Comparison of ENCODE assay signal across 3 cellular contexts in genomic region chr5:111995701-111996100, GRCh38.
TF ChIP-seq lines count a peak whose summit lies in the region.

No MANE protein-coding gene starts in this region.

TF ChIP-seq in A549, 52 proteins besides CTCF, POLR2A, EP300 and RAD21:
- TF ChIP-seq KDM5A (IDR thresholded peaks at IDR 0.05), result no peak
- TF ChIP-seq HES2 (IDR thresholded peaks at IDR 0.05), result no peak
- TF ChIP-seq ZC3H11A (IDR thresholded peaks at IDR 0.05), result no peak

TF ChIP-seq in IMR-90, 13 proteins besides CTCF, POLR2A, EP300 and RAD21:
- no peak for TF ChIP-seq MXI1 (IDR thresholded peaks at IDR 0.05; ENCODE audit: borderline replicate concordance, low read depth, low read length)
- no peak for TF ChIP-seq BHLHE40 (IDR thresholded peaks at IDR 0.05; ENCODE audit: low read depth, low read length)
- no peak for TF ChIP-seq MAFK (IDR thresholded peaks at IDR 0.05; ENCODE audit: low read depth, low read length)
- no peak for TF ChIP-seq SMC3 (IDR thresholded peaks at IDR 0.05; ENCODE audit: low read depth, low read length)
- TF ChIP-seq ELK1 (IDR thresholded peaks at IDR 0.05; ENCODE audit: borderline replicate concordance, low read depth, low read length), result no peak
- no peak for TF ChIP-seq CEBPB (IDR thresholded peaks at IDR 0.05; ENCODE audit: low read depth, low read length)
- no peak for TF ChIP-seq CHD1 (IDR thresholded peaks at IDR 0.05; ENCODE audit: low read depth, low read length)
- no peak for TF ChIP-seq USF2 (IDR thresholded peaks at IDR 0.05; ENCODE audit: low read depth, low read length)
- no peak for TF ChIP-seq NFE2L2 (IDR thresholded peaks at IDR 0.05; ENCODE audit: low read depth, low read length)
- TF ChIP-seq RFX5 (IDR thresholded peaks at IDR 0.05; ENCODE audit: low read depth, low read length), result no peak
- no peak for TF ChIP-seq FOS (IDR thresholded peaks at IDR 0.05; ENCODE audit: low read depth, low read length)
- TF ChIP-seq MAZ (IDR thresholded peaks at IDR 0.05; ENCODE audit: borderline replicate concordance, low read depth, low read length), result no peak
- no peak for TF ChIP-seq RCOR1 (IDR thresholded peaks at IDR 0.05; ENCODE audit: insufficient replicate concordance, low read length)
TF ChIP-seq in IMR-90: peak in this region for 0.

TF ChIP-seq in GM12878, 131 proteins besides CTCF, POLR2A, EP300 and RAD21:
- TF ChIP-seq CEBPB (IDR thresholded peaks at IDR 0.05; ENCODE audit: borderline replicate concordance in 1 of 2, low read depth in 2 of 2, low read length in 2 of 2) (no peak), IRF3 (IDR thresholded peaks at IDR 0.05) (no peak), CHD4 (IDR thresholded peaks at IDR 0.05) (no peak), SP1 (IDR thresholded peaks at IDR 0.05; ENCODE audit: low read depth, low read length) (no peak)
- TF ChIP-seq, protein P1, sequence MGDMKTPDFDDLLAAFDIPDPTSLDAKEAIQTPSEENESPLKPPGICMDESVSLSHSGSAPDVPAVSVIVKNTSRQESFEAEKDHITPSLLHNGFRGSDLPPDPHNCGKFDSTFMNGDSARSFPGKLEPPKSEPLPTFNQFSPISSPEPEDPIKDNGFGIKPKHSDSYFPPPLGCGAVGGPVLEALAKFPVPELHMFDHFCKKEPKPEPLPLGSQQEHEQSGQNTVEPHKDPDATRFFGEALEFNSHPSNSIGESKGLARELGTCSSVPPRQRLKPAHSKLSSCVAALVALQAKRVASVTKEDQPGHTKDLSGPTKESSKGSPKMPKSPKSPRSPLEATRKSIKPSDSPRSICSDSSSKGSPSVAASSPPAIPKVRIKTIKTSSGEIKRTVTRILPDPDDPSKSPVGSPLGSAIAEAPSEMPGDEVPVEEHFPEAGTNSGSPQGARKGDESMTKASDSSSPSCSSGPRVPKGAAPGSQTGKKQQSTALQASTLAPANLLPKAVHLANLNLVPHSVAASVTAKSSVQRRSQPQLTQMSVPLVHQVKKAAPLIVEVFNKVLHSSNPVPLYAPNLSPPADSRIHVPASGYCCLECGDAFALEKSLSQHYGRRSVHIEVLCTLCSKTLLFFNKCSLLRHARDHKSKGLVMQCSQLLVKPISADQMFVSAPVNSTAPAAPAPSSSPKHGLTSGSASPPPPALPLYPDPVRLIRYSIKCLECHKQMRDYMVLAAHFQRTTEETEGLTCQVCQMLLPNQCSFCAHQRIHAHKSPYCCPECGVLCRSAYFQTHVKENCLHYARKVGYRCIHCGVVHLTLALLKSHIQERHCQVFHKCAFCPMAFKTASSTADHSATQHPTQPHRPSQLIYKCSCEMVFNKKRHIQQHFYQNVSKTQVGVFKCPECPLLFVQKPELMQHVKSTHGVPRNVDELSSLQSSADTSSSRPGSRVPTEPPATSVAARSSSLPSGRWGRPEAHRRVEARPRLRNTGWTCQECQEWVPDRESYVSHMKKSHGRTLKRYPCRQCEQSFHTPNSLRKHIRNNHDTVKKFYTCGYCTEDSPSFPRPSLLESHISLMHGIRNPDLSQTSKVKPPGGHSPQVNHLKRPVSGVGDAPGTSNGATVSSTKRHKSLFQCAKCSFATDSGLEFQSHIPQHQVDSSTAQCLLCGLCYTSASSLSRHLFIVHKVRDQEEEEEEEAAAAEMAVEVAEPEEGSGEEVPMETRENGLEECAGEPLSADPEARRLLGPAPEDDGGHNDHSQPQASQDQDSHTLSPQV (IDR thresholded peaks at IDR 0.05), result no peak
- TF ChIP-seq, protein P2, sequence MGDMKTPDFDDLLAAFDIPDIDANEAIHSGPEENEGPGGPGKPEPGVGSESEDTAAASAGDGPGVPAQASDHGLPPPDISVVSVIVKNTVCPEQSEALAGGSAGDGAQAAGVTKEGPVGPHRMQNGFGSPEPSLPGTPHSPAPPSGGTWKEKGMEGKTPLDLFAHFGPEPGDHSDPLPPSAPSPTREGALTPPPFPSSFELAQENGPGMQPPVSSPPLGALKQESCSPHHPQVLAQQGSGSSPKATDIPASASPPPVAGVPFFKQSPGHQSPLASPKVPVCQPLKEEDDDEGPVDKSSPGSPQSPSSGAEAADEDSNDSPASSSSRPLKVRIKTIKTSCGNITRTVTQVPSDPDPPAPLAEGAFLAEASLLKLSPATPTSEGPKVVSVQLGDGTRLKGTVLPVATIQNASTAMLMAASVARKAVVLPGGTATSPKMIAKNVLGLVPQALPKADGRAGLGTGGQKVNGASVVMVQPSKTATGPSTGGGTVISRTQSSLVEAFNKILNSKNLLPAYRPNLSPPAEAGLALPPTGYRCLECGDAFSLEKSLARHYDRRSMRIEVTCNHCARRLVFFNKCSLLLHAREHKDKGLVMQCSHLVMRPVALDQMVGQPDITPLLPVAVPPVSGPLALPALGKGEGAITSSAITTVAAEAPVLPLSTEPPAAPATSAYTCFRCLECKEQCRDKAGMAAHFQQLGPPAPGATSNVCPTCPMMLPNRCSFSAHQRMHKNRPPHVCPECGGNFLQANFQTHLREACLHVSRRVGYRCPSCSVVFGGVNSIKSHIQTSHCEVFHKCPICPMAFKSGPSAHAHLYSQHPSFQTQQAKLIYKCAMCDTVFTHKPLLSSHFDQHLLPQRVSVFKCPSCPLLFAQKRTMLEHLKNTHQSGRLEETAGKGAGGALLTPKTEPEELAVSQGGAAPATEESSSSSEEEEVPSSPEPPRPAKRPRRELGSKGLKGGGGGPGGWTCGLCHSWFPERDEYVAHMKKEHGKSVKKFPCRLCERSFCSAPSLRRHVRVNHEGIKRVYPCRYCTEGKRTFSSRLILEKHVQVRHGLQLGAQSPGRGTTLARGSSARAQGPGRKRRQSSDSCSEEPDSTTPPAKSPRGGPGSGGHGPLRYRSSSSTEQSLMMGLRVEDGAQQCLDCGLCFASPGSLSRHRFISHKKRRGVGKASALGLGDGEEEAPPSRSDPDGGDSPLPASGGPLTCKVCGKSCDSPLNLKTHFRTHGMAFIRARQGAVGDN (IDR thresholded peaks at IDR 0.05), result no peak
TF ChIP-seq in GM12878: peak in this region for 0.
